ENCODE assay signal across 14 cellular contexts in genomic region chr5:1526151-1526631, GRCh38. TPM values are rescaled to one million over a fixed set of nuclear protein-coding genes. Genes with fewer than 3 reads are reported as not detected.
DNase-seq lines count a peak whose midpoint lies in the region; ATAC-seq and TF ChIP-seq lines count a peak whose summit lies in the region.
"Had no signal": no experiment of that assay in that cellular context is flagged by ENCODE, and none has a peak within 500 bp of the region (broad histone marks: within the 10 kb centered on the region; RNA-seq: fewer than 3 reads in every experiment).

No MANE protein-coding gene starts in this region.

- in situ Hi-C loops in GM23248 (cut with MboI): no loop called here

- H3K27me3 ChIP-seq in DOHH2 (ENCODE audit: control insufficient read depth, low read length): no peaks in the 10 kb centered on the region
- no peaks in the 10 kb centered on the region for H3K27me3 ChIP-seq in Peyer's patch
- H3K27me3 ChIP-seq in smooth muscle cell (ENCODE audit: low read depth): no peaks in the 10 kb centered on the region
- H3K27me3 ChIP-seq in GM23248 (replicated peaks; ENCODE audit: insufficient read depth): no peaks in the 10 kb centered on the region

- H3K4me1 ChIP-seq in DOHH2 (ENCODE audit: control insufficient read depth, low read length): peaks cover 45% of the 10 kb centered on the region
- peaks cover 0 to 28% (median 18%) of the 10 kb centered on the region in 4 donors for H3K4me1 ChIP-seq in Peyer's patch
- H3K4me1 ChIP-seq in smooth muscle cell (ENCODE audit: low read depth): peaks cover 19% of the 10 kb centered on the region
- peaks cover 10% of the 10 kb centered on the region for H3K4me1 ChIP-seq in GM23248 (ENCODE audit: insufficient read depth)

- no peak for ATAC-seq in GM21786 (IDR thresholded peaks at IDR 0.05; ENCODE audit: unreplicated experiment)

- no peak for TF ChIP-seq POLR2A in Peyer's patch (IDR thresholded peaks at IDR 0.05)

- H3K27ac Mint-ChIP-seq in immature natural killer cell: peak overlapping the region in 4 of 6 donors; percentile 51 to 87 (median 76)

- peak overlapping the region; percentile 96 for H3K4me2 ChIP-seq in DOHH2 (ENCODE audit: low read length)
- H3K4me2 ChIP-seq in smooth muscle cell: no peak overlapping the region
- H3K4me2 ChIP-seq in GM23248 (ENCODE audit: unreplicated experiment): no peak overlapping the region

- peak overlapping the region in 1 of 5 donors; percentile 13 for H3K4me3 Mint-ChIP-seq in immature natural killer cell

- no peaks in the 10 kb centered on the region for H3K9me3 ChIP-seq in DOHH2 (ENCODE audit: control insufficient read depth, insufficient read depth, low read length)
- H3K9me3 ChIP-seq in Peyer's patch: no peaks in the 10 kb centered on the region
- no peaks in the 10 kb centered on the region for H3K9me3 ChIP-seq in smooth muscle cell (replicated peaks; ENCODE audit: low read depth)
- H3K9me3 ChIP-seq in GM23248 (ENCODE audit: low read depth): no peaks in the 10 kb centered on the region

- WGBS in smooth muscle cell (ENCODE audit: low lambda C conversion rate): 96% methylated on average over 8 of the region's 8 CpGs
- 89% methylated on average over 8 of the region's 8 CpGs for WGBS in GM23248 (ENCODE audit: low coverage in 1 of 2, low lambda C conversion rate in 2 of 2, missing lambda C conversion rate in 2 of 2), 2 experiments

- H3K9me2 ChIP-seq in DOHH2 (replicated peaks; ENCODE audit: control insufficient read depth, low read length): no peaks in the 10 kb centered on the region
- no peaks in the 10 kb centered on the region for H3K9me2 ChIP-seq in GM23248 (ENCODE audit: insufficient read depth)

- H3K9ac ChIP-seq in smooth muscle cell (ENCODE audit: low read depth) (no peak overlapping the region), GM23248 (no peak overlapping the region)

- H3K4me1 Mint-ChIP-seq in immature natural killer cell: peaks cover 15 to 26% of the 10 kb centered on the region in 2 donors

- no peak for TF ChIP-seq CTCF in DOHH2 (IDR thresholded peaks at IDR 0.05; ENCODE audit: low read depth, low read length, poor library complexity, severe bottlenecking)
- no peak for TF ChIP-seq CTCF in Peyer's patch (IDR thresholded peaks at IDR 0.05)
- no peak for TF ChIP-seq CTCF in smooth muscle cell (IDR thresholded peaks at IDR 0.05; ENCODE audit: borderline replicate concordance, insufficient read depth, poor library complexity, severe bottlenecking)

- peaks cover 6 to 10% (median 10%) of the 10 kb centered on the region in 3 donors for H3K36me3 Mint-ChIP-seq in immature natural killer cell

- H3K79me2 ChIP-seq in DOHH2 (ENCODE audit: control insufficient read depth, low read length) (peaks cover 26% of the 10 kb centered on the region), smooth muscle cell (ENCODE audit: low read depth) (peaks cover 21% of the 10 kb centered on the region), GM23248 (ENCODE audit: insufficient read depth) (peaks cover 22% of the 10 kb centered on the region)

- H3F3A ChIP-seq in DOHH2 (ENCODE audit: control insufficient read depth, insufficient read depth) (0 out of 2 replicates have a peak, but pooled peaks cover 7% of the 10 kb centered on the region), smooth muscle cell (ENCODE audit: low read depth) (peaks cover 8% of the 10 kb centered on the region), GM23248 (ENCODE audit: insufficient read depth) (peaks cover 1% of the 10 kb centered on the region; the same call in 1 of the 2 replicates)

- H3K27ac ChIP-seq in DOHH2 (ENCODE audit: low read depth, low read length) (peak overlapping the region; percentile 33), Peyer's patch (peak overlapping the region in 1 of 4 donors; percentile 93), smooth muscle cell (ENCODE audit: low read depth) (no peak overlapping the region), GM23248 (no peak overlapping the region)

- H2AFZ ChIP-seq in smooth muscle cell (ENCODE audit: low read depth): peak overlapping the region; percentile 77
- no peak overlapping the region for H2AFZ ChIP-seq in GM23248

- H3K4me3 ChIP-seq in DOHH2 (ENCODE audit: low read length): peak overlapping the region; percentile 76
- H3K4me3 ChIP-seq in Peyer's patch: no peak overlapping the region
- no peak overlapping the region for H3K4me3 ChIP-seq in smooth muscle cell
- H3K4me3 ChIP-seq in GM23248: no peak overlapping the region

- H3K36me3 ChIP-seq in DOHH2 (ENCODE audit: control insufficient read depth, low read length) (peaks cover 16% of the 10 kb centered on the region), Peyer's patch (no peaks in the 10 kb centered on the region), smooth muscle cell (ENCODE audit: low read depth) (no peaks in the 10 kb centered on the region), GM23248 (ENCODE audit: low read depth) (no peaks in the 10 kb centered on the region)

- peak in 2 of 3 donors; percentile 28 to 45 for DNase-seq in Peyer's patch
- no peak for DNase-seq in immature natural killer cell
- DNase-seq in smooth muscle cell (lab: John Stamatoyannopoulos, UW; ENCODE audit: unreplicated experiment): no peak
- no peak for DNase-seq in A172 (ENCODE audit: low spot score)
- no peak for DNase-seq in activated gamma-delta T cell treated with Interleukin-2 at 50 U/mL for 16 hours
- DNase-seq in GM23248: no peak
- DNase-seq: C1 segment of cervical spinal cord, cortex of kidney, GOT3, Kasumi-1, NCI-H1930, NCI-H82 had no signal

- H4K20me1 ChIP-seq in DOHH2 (ENCODE audit: control insufficient read depth, insufficient read depth, low read depth, low read length): peaks cover 15% of the 10 kb centered on the region; the same call in 1 of the 2 replicates
- H4K20me1 ChIP-seq in smooth muscle cell (ENCODE audit: low read depth): peaks cover 21% of the 10 kb centered on the region
- H4K20me1 ChIP-seq in GM23248 (ENCODE audit: insufficient read depth): no peaks in the 10 kb centered on the region; the same call in 1 of the 2 replicates

- no peaks in the 10 kb centered on the region for H3K9me3 Mint-ChIP-seq in immature natural killer cell

- H3K27me3 Mint-ChIP-seq in immature natural killer cell (ENCODE audit: low read depth in 3 of 3): peaks cover 5 to 16% (median 16%) of the 10 kb centered on the region in 3 donors

RNA-seq across cellular contexts. Expression of gene LPCAT1, which starts 2.4 kb away (rescaled TPM):
- total RNA-seq in Peyer's patch (10 to 100 TPM in 3 of 4 donors, 1 to 10 TPM in 1; 8.8 to 59.4 (median 28.5) TPM), smooth muscle cell (42.7 and 52.0 TPM in 2 replicates)
- polyA plus RNA-seq in immature natural killer cell (100 to 1,000 TPM; 107 to 255 (median 144) TPM), smooth muscle cell (50.1 and 55.7 TPM in 2 replicates), GM23248 (2016; fragmentation: Nextera tagmentation; extraction: Ambion mirVana) (19.2 and 22.2 TPM in 2 replicates)
- total RNA-seq in A172 (2014; rRNA removed; shearing (Covaris generic)): 46.1 and 97.1 TPM in 2 replicates
- 31.6 and 48.4 TPM in 2 replicates for total RNA-seq in GM23248 (2014; rRNA removed; shearing (Covaris generic))

Comparison
In these comparisons a context has a peak if more than half of its experiments do, and no peak if none do; other contexts are left out.
1. DNase-seq: peak in Peyer's patch (2 of 3); none in immature natural killer cell (0 of 3), smooth muscle cell (single experiment), A172 (single experiment), activated gamma-delta T cell treated with Interleukin-2 at 50 U/mL for 16 hours (single experiment) and GM23248 (single experiment).